Comparison of ENCODE assay signal across 10 cellular contexts in genomic region chr20:20184149-20184548, GRCh38.
A peak's percentile ranks its signal among the peaks of the same experiment; 100 is the strongest.
DNase-seq lines count a peak whose midpoint lies in the region; ATAC-seq, FAIRE-seq and TF ChIP-seq lines count a peak whose summit lies in the region.
"Had no signal": no experiment of that assay in that cellular context is flagged by ENCODE, and none has a peak within 500 bp of the region (broad histone marks: within the 10 kb centered on the region; RNA-seq: fewer than 3 reads in every experiment).

No MANE protein-coding gene starts in this region.

- peak; percentile 31 for DNase-seq in A673 (ENCODE audit: low spot score)
- peak; percentile 14 for DNase-seq in EL
- peak; percentile 62 for DNase-seq in NAMALWA (ENCODE audit: low spot score)
- DNase-seq in endothelial cell of umbilical vein (ENCODE audit: low read depth, low spot score), result no peak
- DNase-seq in GM20000 (ENCODE audit: low spot score), result no peak
- DNase-seq in left lobe of liver (ENCODE audit: low spot score), result no peak
- no peak for DNase-seq in SK-N-DZ (ENCODE audit: low spot score)
- DNase-seq in SIG-M5 treated with dmso at 0.1 percent for 504 hours (lab: John Stamatoyannopoulos, UW; ENCODE audit: unreplicated experiment), result no peak
- DNase-seq: glutamatergic neuron, HCEC 1CT had no signal

- H3K4me1 ChIP-seq in A673 (ENCODE audit: insufficient read depth, low read length, poor library complexity, severe bottlenecking) (no peaks in the 10 kb centered on the region), endothelial cell of umbilical vein (ENCODE audit: control insufficient read depth, extremely low read depth, insufficient read depth, low read length) (no peaks in the 10 kb centered on the region)

- TF ChIP-seq POLR2A in endothelial cell of umbilical vein (IDR thresholded peaks at IDR 0.05; ENCODE audit: low read depth, low read length), result no peak

- POLR2A ChIA-PET in A673 (lab: Charles Lee; ENCODE audit: low non-redundant PET) (no interaction called here), endothelial cell of umbilical vein (lab: Charles Lee) (no interaction called here)

- dilution Hi-C loops in endothelial cell of umbilical vein (cut with MboI; ENCODE audit: extremely low pct_ligation_motif_present, low sequenced_read_pairs), result no loop called here

- TF ChIP-seq CTCF in A673 (conservative IDR thresholded peaks at IDR 0.05; ENCODE audit: low read depth, low read length) (peak; percentile 55), endothelial cell of umbilical vein (IDR thresholded peaks at IDR 0.05; ENCODE audit: extremely low read depth in 1 of 2, insufficient read depth in 1 of 2, low read depth in 1 of 2, low read length in 2 of 2) (peak; percentile 15 to 20), GM20000 (IDR thresholded peaks at IDR 0.05; ENCODE audit: extremely low read depth, missing control alignments) (no peak)

- no peak overlapping the region for H2AFZ ChIP-seq in endothelial cell of umbilical vein (ENCODE audit: low read depth, low read length)

- H3K27ac ChIP-seq in A673 (ENCODE audit: low read depth, low read length, poor library complexity, severe bottlenecking), result no peak overlapping the region
- H3K27ac ChIP-seq in endothelial cell of umbilical vein (ENCODE audit: insufficient read depth, low read depth, low read length), result no peak overlapping the region

- no peak overlapping the region for H3K9ac ChIP-seq in endothelial cell of umbilical vein (replicated peaks; ENCODE audit: extremely low read depth, insufficient read depth, low read length)

- no peaks in the 10 kb centered on the region for H3K36me3 ChIP-seq in A673 (ENCODE audit: insufficient read depth, low read length, poor library complexity, severe bottlenecking)
- H3K36me3 ChIP-seq in endothelial cell of umbilical vein (ENCODE audit: control insufficient read depth in 2 of 2, extremely low read depth in 1 of 2, insufficient read depth in 2 of 2, low read length in 2 of 2), result no peaks in the 10 kb centered on the region

- CTCF ChIA-PET in A673 (lab: Charles Lee), result interaction anchor here (0.5 to 1.1 kb wide), 2 partner anchors 31 to 175 kb away, joined by 3 to 5 read pairs; no protein-coding TSS in a partner anchor
- CTCF ChIA-PET in endothelial cell of umbilical vein (lab: Charles Lee), result interaction anchor here (0.9 kb wide), 1 partner anchor 54 kb away, joined by 3 read pairs; no protein-coding TSS in a partner anchor

- BruUV-seq in A673 (replicated peaks; lab: Mats Ljungman, UMichigan), result no TSS peak
- BruUV-seq in endothelial cell of umbilical vein (replicated peaks; lab: Mats Ljungman, UMichigan), result no TSS peak

- H3K4me3 ChIP-seq in A673 (ENCODE audit: low read depth, low read length, poor library complexity, severe bottlenecking), result no peak overlapping the region
- no peak overlapping the region for H3K4me3 ChIP-seq in endothelial cell of umbilical vein (replicated peaks in 1 of 3; ENCODE audit: insufficient read depth in 1 of 3, low read depth in 1 of 3, low read length in 3 of 3)

- H3K27me3 ChIP-seq in A673 (replicated peaks; ENCODE audit: insufficient read depth, low read depth, low read length, poor library complexity) (peaks cover 10% of the 10 kb centered on the region), endothelial cell of umbilical vein (ENCODE audit: control insufficient read depth in 2 of 2, insufficient read depth in 2 of 2, low read length in 2 of 2) (no peaks in the 10 kb centered on the region)

- H4K20me1 ChIP-seq in endothelial cell of umbilical vein (replicated peaks; ENCODE audit: control insufficient read depth, extremely low read depth, insufficient read depth, low read length), result no peaks in the 10 kb centered on the region

- H3K9me1 ChIP-seq in endothelial cell of umbilical vein (replicated peaks; ENCODE audit: control insufficient read depth, extremely low read depth, insufficient read depth, low read length), result no peaks in the 10 kb centered on the region

- no peak overlapping the region for H3K4me2 ChIP-seq in endothelial cell of umbilical vein (ENCODE audit: insufficient read depth, low read length)

- no peak for FAIRE-seq in endothelial cell of umbilical vein (lab: Jason Lieb, UNC)

- H3K79me2 ChIP-seq in endothelial cell of umbilical vein (ENCODE audit: control insufficient read depth, insufficient read depth, low read length), result no peaks in the 10 kb centered on the region

- no peaks in the 10 kb centered on the region for H3K9me3 ChIP-seq in A673 (ENCODE audit: low read depth, low read length, poor library complexity, severe bottlenecking)
- no peaks in the 10 kb centered on the region for H3K9me3 ChIP-seq in endothelial cell of umbilical vein (replicated peaks; ENCODE audit: control insufficient read depth, insufficient read depth, low read length)

- no peak for ATAC-seq in left lobe of liver

- intact Hi-C loops in A673 (cut with micrococcal nuclease; ENCODE audit: unreplicated experiment) (no loop called here), endothelial cell of umbilical vein (cut with micrococcal nuclease) (loop anchor here (1.0 kb wide), 1 partner anchor 384 kb away; no protein-coding TSS in a partner anchor)

TF ChIP-seq in endothelial cell of umbilical vein, 7 proteins besides CTCF, POLR2A, EP300 and RAD21:
- no peak for TF ChIP-seq GATA2 (IDR thresholded peaks at IDR 0.05; ENCODE audit: insufficient read depth, insufficient read length, low read depth, low read length)
- no peak for TF ChIP-seq FOS (IDR thresholded peaks at IDR 0.05; ENCODE audit: borderline replicate concordance, insufficient read depth, low read length)
- TF ChIP-seq JUN (IDR thresholded peaks at IDR 0.05; ENCODE audit: borderline replicate concordance, insufficient read depth, insufficient read length, low read depth), result no peak
- no peak for TF ChIP-seq POLR2AphosphoS5 (IDR thresholded peaks at IDR 0.05; ENCODE audit: insufficient read depth, low read depth, low read length)
- no peak for TF ChIP-seq EZH2 (IDR thresholded peaks at IDR 0.05; ENCODE audit: borderline replicate concordance, low read depth, low read length, severe bottlenecking)
- TF ChIP-seq MAX (IDR thresholded peaks at IDR 0.05; ENCODE audit: insufficient read depth, insufficient read length), result no peak
- TF ChIP-seq MYC (IDR thresholded peaks at IDR 0.05; ENCODE audit: low read depth, low read length), result no peak

Comparison
In these comparisons a context has a peak if more than half of its experiments do, and no peak if none do; other contexts are left out.
1. DNase-seq: peak in A673 (single experiment), EL (single experiment) and NAMALWA (single experiment); none in endothelial cell of umbilical vein (single experiment), GM20000 (single experiment), left lobe of liver (single experiment), SK-N-DZ (single experiment) and SIG-M5 treated with dmso at 0.1 percent for 504 hours (single experiment).